Comparison of ENCODE assay signal across 8 cellular contexts in the genomic region with DNA sequence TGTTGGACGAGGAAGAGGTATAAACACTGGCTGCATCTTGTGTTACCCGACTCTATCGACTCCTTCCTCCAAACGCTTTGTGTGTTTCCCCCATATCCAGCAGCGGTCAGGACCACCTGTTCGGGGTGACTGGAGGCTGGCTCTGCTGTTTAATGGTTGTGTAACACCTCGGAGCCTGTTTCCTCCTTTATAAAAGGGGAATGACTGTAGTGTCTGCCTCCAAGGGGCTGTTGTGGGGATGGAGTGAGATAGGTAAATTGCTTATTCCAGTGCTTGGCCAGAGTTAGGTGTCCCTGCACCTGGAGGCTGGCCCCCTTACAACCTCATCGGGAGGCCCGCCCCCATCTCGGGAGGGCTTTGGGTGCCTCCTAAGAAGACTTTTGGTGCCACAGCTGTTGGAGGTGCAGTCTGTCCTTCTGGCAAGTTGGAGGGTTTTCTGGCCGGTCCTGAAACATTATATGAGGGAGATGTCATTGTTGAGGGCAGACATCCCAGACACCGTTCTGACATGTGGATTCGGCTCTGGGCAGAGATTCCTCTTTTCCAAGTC. TPM values are rescaled to one million over a fixed set of nuclear protein-coding genes. Genes with fewer than 3 reads are reported as not detected.
A peak's percentile ranks its signal among the peaks of the same experiment; 100 is the strongest.
DNase-seq lines count a peak whose midpoint lies in the region; ATAC-seq and TF ChIP-seq lines count a peak whose summit lies in the region.

No MANE protein-coding gene starts in this region.

- TF ChIP-seq CTCF in kidney epithelial cell (IDR thresholded peaks at IDR 0.05; ENCODE audit: insufficient read depth, low read length, poor library complexity, severe bottlenecking): no peak

- H4K20me1 ChIP-seq in BLaER1 treated with 17β-estradiol and CSF1 and Interleukin-3, amounts not matched to agents 10 nM and 100 nM: peaks cover 28 to 60% (median 54%) of the 10 kb centered on the region in 11 experiments

- H3K36me3 Mint-ChIP-seq in IgD-negative memory B cell: peaks cover 3% of the 10 kb centered on the region
- H3K36me3 Mint-ChIP-seq in activated naive CD8-positive, alpha-beta T cell treated with anti-CD3 and anti-CD28 coated beads, Interleukin-2, amount 10 ng/mL, durations not matched to agents 7 days and 5 days: peaks cover 16% of the 10 kb centered on the region

- peak overlapping the region; percentile 75 to 96 (median 92) for H3K4me3 Mint-ChIP-seq in IgD-negative memory B cell
- H3K4me3 Mint-ChIP-seq in activated naive CD8-positive, alpha-beta T cell treated with anti-CD3 and anti-CD28 coated beads, Interleukin-2, amount 10 ng/mL, durations not matched to agents 7 days and 5 days: peak overlapping the region; percentile 99

- POLR2A ChIA-PET in activated naive CD8-positive, alpha-beta T cell treated with anti-CD3 and anti-CD28 coated beads, Interleukin-2, amount 10 ng/mL, durations not matched to agents 7 days and 5 days (lab: Charles Lee): interaction anchor here (0.6 to 5.8 kb wide), 10 partner anchors 9 to 278 kb away, joined by 3 to 79 read pairs (median 7); a partner anchor contains a TSS

- peak overlapping the region; percentile 70 to 98 (median 97) for H3K27ac ChIP-seq in BLaER1 treated with 17β-estradiol and CSF1 and Interleukin-3, amounts not matched to agents 10 nM and 100 nM
- H3K27ac ChIP-seq in temporal lobe (ENCODE audit: low read depth, low read length): peak overlapping the region; percentile 61

- peaks cover 1 to 14% (median 8%) of the 10 kb centered on the region in 11 experiments; a peak in 15 of 22 replicates for H3K36me3 ChIP-seq in BLaER1 treated with 17β-estradiol and CSF1 and Interleukin-3, amounts not matched to agents 10 nM and 100 nM
- H3K36me3 ChIP-seq in kidney epithelial cell (ENCODE audit: control insufficient read depth, insufficient read depth, low read length): no peaks in the 10 kb centered on the region

- H3K4me1 Mint-ChIP-seq in IgD-negative memory B cell: peaks cover 45 to 50% (median 48%) of the 10 kb centered on the region in 3 donors
- peaks cover 57% of the 10 kb centered on the region for H3K4me1 Mint-ChIP-seq in activated naive CD8-positive, alpha-beta T cell treated with anti-CD3 and anti-CD28 coated beads, Interleukin-2, amount 10 ng/mL, durations not matched to agents 7 days and 5 days

- peak overlapping the region; percentile 93 to 100 (median 98) for H3K4me2 ChIP-seq in BLaER1 treated with 17β-estradiol and CSF1 and Interleukin-3, amounts not matched to agents 10 nM and 100 nM

- peaks cover 0 to 2% (median 0%) of the 10 kb centered on the region in 3 donors for H3K9me3 Mint-ChIP-seq in IgD-negative memory B cell
- no peaks in the 10 kb centered on the region for H3K9me3 Mint-ChIP-seq in activated naive CD8-positive, alpha-beta T cell treated with anti-CD3 and anti-CD28 coated beads, Interleukin-2, amount 10 ng/mL, durations not matched to agents 7 days and 5 days

- H3K27me3 Mint-ChIP-seq in IgD-negative memory B cell: no peaks in the 10 kb centered on the region
- H3K27me3 Mint-ChIP-seq in activated naive CD8-positive, alpha-beta T cell treated with anti-CD3 and anti-CD28 coated beads, Interleukin-2, amount 10 ng/mL, durations not matched to agents 7 days and 5 days: peaks cover 3% of the 10 kb centered on the region

- peak overlapping the region; percentile 87 to 98 (median 96) for H3K4me3 ChIP-seq in BLaER1 treated with 17β-estradiol and CSF1 and Interleukin-3, amounts not matched to agents 10 nM and 100 nM
- H3K4me3 ChIP-seq in kidney epithelial cell (ENCODE audit: low read depth, low read length): peak overlapping the region; percentile 78

- DNase-seq in activated naive CD8-positive, alpha-beta T cell treated with anti-CD3 and anti-CD28 coated beads, Interleukin-2, amount 10 ng/mL, durations not matched to agents 7 days and 5 days: no peak
- DNase-seq in kidney epithelial cell (ENCODE audit: low read depth): no peak
- DNase-seq in NCI-H2107 (lab: John Stamatoyannopoulos, UW): no peak

- peak overlapping the region; percentile 46 to 90 (median 58) for H3K27ac Mint-ChIP-seq in IgD-negative memory B cell
- H3K27ac Mint-ChIP-seq in activated naive CD8-positive, alpha-beta T cell treated with anti-CD3 and anti-CD28 coated beads, Interleukin-2, amount 10 ng/mL, durations not matched to agents 7 days and 5 days: peak overlapping the region; percentile 97

- H3K4me1 ChIP-seq in BLaER1 treated with 17β-estradiol and CSF1 and Interleukin-3, amounts not matched to agents 10 nM and 100 nM: peaks cover 62 to 74% (median 67%) of the 10 kb centered on the region in 10 experiments

- H3K9me3 ChIP-seq in BLaER1 treated with 17β-estradiol and CSF1 and Interleukin-3, amounts not matched to agents 10 nM and 100 nM (replicated peaks in 1 of 11): peaks cover 0 to 5% (median under 1%) of the 10 kb centered on the region in 11 experiments; a peak in 7 of 22 replicates

- no peak for ATAC-seq in activated naive CD8-positive, alpha-beta T cell treated with anti-CD3 and anti-CD28 coated beads, Interleukin-2, amount 10 ng/mL, durations not matched to agents 7 days and 5 days (ENCODE audit: low read depth)
- ATAC-seq in HG02623 (IDR thresholded peaks at IDR 0.05; ENCODE audit: unreplicated experiment) (no peak), GM21447 (IDR thresholded peaks at IDR 0.05; ENCODE audit: unreplicated experiment) (no peak)

- peak overlapping the region; percentile 93 to 99 (median 98) for H3K9ac ChIP-seq in BLaER1 treated with 17β-estradiol and CSF1 and Interleukin-3, amounts not matched to agents 10 nM and 100 nM

- H3K27me3 ChIP-seq in BLaER1 treated with 17β-estradiol and CSF1 and Interleukin-3, amounts not matched to agents 10 nM and 100 nM: no peaks in the 10 kb centered on the region
- no peaks in the 10 kb centered on the region for H3K27me3 ChIP-seq in kidney epithelial cell (ENCODE audit: control insufficient read depth, insufficient read depth, low read length)

RNA-seq across cellular contexts. Expression of a gene that starts 1.1 kb away (rescaled TPM):
- 17.5 TPM for polyA plus RNA-seq in IgD-negative memory B cell
- total RNA-seq in activated naive CD8-positive, alpha-beta T cell treated with anti-CD3 and anti-CD28 coated beads, Interleukin-2, amount 10 ng/mL, durations not matched to agents 7 days and 5 days: 10 to 100 TPM; 61.0 to 61.7 TPM
- 34.2 and 35.7 TPM in 2 replicates for total RNA-seq in kidney epithelial cell
- total RNA-seq in temporal lobe: 9.3 TPM

RNA-seq across cellular contexts. Expression of a gene that starts 57.9 kb away (rescaled TPM):
- 18.7 TPM for polyA plus RNA-seq in IgD-negative memory B cell
- total RNA-seq in activated naive CD8-positive, alpha-beta T cell treated with anti-CD3 and anti-CD28 coated beads, Interleukin-2, amount 10 ng/mL, durations not matched to agents 7 days and 5 days: 1 to 10 TPM; 6.3 to 7.3 TPM
- total RNA-seq in kidney epithelial cell: 20.5 and 23.8 TPM in 2 replicates
- total RNA-seq in temporal lobe: 54.3 TPM
